ENCODE assay signal across 8 cellular contexts in the genomic region with DNA sequence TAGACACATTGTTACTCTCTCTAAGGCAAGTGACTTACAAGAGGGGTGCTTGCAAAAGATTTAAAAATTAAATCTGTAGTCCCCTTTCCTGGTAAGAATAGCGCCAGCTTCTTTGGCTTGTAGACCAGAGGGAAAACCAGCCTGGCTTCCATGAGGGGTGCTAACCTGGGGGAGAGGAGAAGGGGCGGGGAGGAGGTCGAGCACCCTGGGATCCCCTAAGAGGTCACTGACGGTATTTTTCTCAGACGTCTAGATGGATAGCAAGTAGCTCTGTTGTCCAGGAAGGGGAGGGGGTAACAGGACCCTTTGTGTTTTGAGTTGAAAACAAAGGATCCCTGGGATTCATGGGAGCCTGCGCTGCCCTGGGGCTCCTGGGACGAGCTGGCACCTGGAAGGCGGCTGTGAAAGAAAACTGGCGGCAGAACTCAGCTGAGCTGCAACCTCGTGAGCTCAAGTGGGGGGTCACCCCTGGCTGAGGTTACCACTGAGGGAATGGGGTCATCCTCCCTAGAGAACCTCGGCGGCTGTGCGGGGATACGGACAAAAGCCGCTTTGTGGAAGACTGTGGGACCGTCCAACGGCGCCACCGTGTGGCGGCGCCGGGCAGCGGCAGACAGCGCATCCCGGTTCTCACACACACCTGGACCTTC. TPM values are rescaled to one million over a fixed set of nuclear protein-coding genes. Genes with fewer than 3 reads are reported as not detected.
DNase-seq lines count a peak whose midpoint lies in the region; ATAC-seq and TF ChIP-seq lines count a peak whose summit lies in the region.

No MANE protein-coding gene starts in this region.

- no peak overlapping the region for H3K9ac ChIP-seq in colonic mucosa (ENCODE audit: low read depth in 2 of 2, low read length in 2 of 2)

- no peak overlapping the region for H3K27ac ChIP-seq in colonic mucosa
- no peak overlapping the region for H3K27ac ChIP-seq in left lung

- no peak overlapping the region for H3K4me3 ChIP-seq in colonic mucosa
- H3K4me3 ChIP-seq in left lung = no peak overlapping the region

- DNase-seq in activated gamma-delta T cell treated with Interleukin-2 at 50 U/mL for 16 hours (peak; percentile 32), activated gamma-delta T cell (lab: John Stamatoyannopoulos, UW) (no peak), NCI-H146 (lab: John Stamatoyannopoulos, UW) (peak; percentile 85), colonic mucosa (peak; percentile 36), left lung (peak; percentile 49 to 90)
- peak; percentile 21 to 41 for DNase-seq in stimulated activated CD4-positive, alpha-beta T cell treated with anti-CD3 and anti-CD28 coated beads, Interleukin-4, amount 100 ng/mL, for 4 hours

- no peaks in the 10 kb centered on the region for H3K9me3 ChIP-seq in colonic mucosa
- H3K9me3 ChIP-seq in left lung = no peaks in the 10 kb centered on the region

- intact Hi-C loops in colonic mucosa (cut with DNase I) = no loop called here
- intact Hi-C loops in left lung (cut with DNase I) = no loop called here

- no peaks in the 10 kb centered on the region for H3K27me3 ChIP-seq in colonic mucosa
- peaks cover 0 to 59% of the 10 kb centered on the region in 2 donors for H3K27me3 ChIP-seq in left lung

- no peaks in the 10 kb centered on the region for H3K36me3 ChIP-seq in colonic mucosa
- no peaks in the 10 kb centered on the region for H3K36me3 ChIP-seq in left lung

- TF ChIP-seq CTCF in colonic mucosa (IDR thresholded peaks at IDR 0.05) (peak; percentile 90), left lung (IDR thresholded peaks at IDR 0.05) (peak; percentile 87 to 92)

- ATAC-seq in HG02678 (IDR thresholded peaks at IDR 0.05; ENCODE audit: unreplicated experiment) (peak; percentile 94), left lung (peak; percentile 87)
- peak; percentile 54 to 59 for ATAC-seq in activated CD4-positive, CD25-positive, alpha-beta regulatory T cell treated with anti-CD3 and anti-CD28 coated beads, Interleukin-2, amount 50 U/mL, for 24 hours

- no peaks in the 10 kb centered on the region for H3K4me1 ChIP-seq in colonic mucosa
- no peaks in the 10 kb centered on the region for H3K4me1 ChIP-seq in left lung

RNA-seq across cellular contexts. Expression of gene MRPL19, which starts 37.8 kb away (rescaled TPM):
- 10 to 100 TPM; 58.3 to 62.0 TPM for total RNA-seq in colonic mucosa
- total RNA-seq in left lung = 10 to 100 TPM; 45.9 to 48.3 TPM

RNA-seq across cellular contexts. Expression of gene EVA1A, which starts 48.1 kb away (rescaled TPM):
- total RNA-seq in colonic mucosa (under 1 TPM; 0.25 to 0.77 TPM), left lung (10 to 100 TPM; 23.2 to 54.7 TPM)

Comparison
In these comparisons a context has a peak if more than half of its experiments do, and no peak if none do; other contexts are left out.
1. RNA of gene EVA1A, which starts 48.1 kb away (total RNA-seq): 23.2 to 54.7 TPM in left lung; 0.25 to 0.77 TPM in colonic mucosa; every median in the first group is over 10 times any median in the second.
2. Peak in every context shown above with its lines, with median percentiles within 50 percentile points of each other: ATAC-seq.